In the genomic region with DNA sequence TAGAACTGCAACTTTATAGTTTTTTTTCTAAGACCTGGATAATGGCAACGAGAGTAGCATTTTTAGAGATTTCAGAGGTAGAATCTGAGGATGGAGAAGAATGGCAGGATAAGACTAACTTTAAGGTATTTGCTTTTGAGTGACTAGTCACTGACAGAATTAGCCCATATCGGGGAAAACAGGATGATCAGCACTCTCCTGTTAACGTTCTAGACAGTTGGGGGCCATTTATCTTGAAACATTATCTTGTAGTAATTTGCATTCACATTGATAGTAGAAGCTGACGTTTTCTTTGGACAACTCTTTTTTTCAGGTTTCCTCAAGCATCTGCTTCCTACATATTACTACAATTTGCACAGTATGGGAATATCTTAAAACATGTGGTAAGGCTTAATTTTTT, we compare ENCODE assay signal across 19 cellular contexts. TPM values are rescaled to one million over a fixed set of nuclear protein-coding genes. Genes with fewer than 3 reads are reported as not detected.
DNase-seq lines count a peak whose midpoint lies in the region; ATAC-seq, FAIRE-seq and TF ChIP-seq lines count a peak whose summit lies in the region.
"Had no signal": no experiment of that assay in that cellular context is flagged by ENCODE, and none has a peak within 500 bp of the region (broad histone marks: within the 10 kb centered on the region; RNA-seq: fewer than 3 reads in every experiment).

No MANE protein-coding gene starts in this region.

- no peaks in the 10 kb centered on the region for H3K4me1 ChIP-seq in endodermal cell (ENCODE audit: control insufficient read depth, insufficient read depth, low read length)
- H3K4me1 ChIP-seq in lower lobe of right lung = no peaks in the 10 kb centered on the region
- H3K4me1 ChIP-seq in SJCRH30 = no peaks in the 10 kb centered on the region

- no peak overlapping the region for H3K9ac ChIP-seq in endodermal cell (ENCODE audit: extremely low read depth, low read length, poor library complexity, severe bottlenecking)
- H3K9ac ChIP-seq: GM23248 had no signal

- no peak for ATAC-seq in lower lobe of right lung
- ATAC-seq: A549, HCT116 had no signal

- 30 to 64% methylated on average over 3 to 4 of the region's 4 CpGs for WGBS in endodermal cell (ENCODE audit: insufficient coverage in 1 of 2, insufficient read length in 1 of 2), 2 experiments

- H3K27me3 ChIP-seq in endodermal cell (ENCODE audit: control insufficient read depth, insufficient read depth, low read length, poor library complexity, severe bottlenecking) (no peaks in the 10 kb centered on the region), lower lobe of right lung (ENCODE audit: low read depth) (no peaks in the 10 kb centered on the region), SJCRH30 (no peaks in the 10 kb centered on the region)

- TF ChIP-seq CTCF in endodermal cell (conservative IDR thresholded peaks at IDR 0.05) (no peak), lower lobe of right lung (IDR thresholded peaks at IDR 0.05) (no peak)

- intact Hi-C loops in lower lobe of right lung (cut with DNase I) = no loop called here

- H3K36me3 ChIP-seq in endodermal cell (ENCODE audit: control insufficient read depth, insufficient read depth, low read length) (peaks cover 56% of the 10 kb centered on the region), lower lobe of right lung (peaks cover 23% of the 10 kb centered on the region), SJCRH30 (peaks cover 90% of the 10 kb centered on the region)

- H3K27ac ChIP-seq in endodermal cell (ENCODE audit: low read depth, low read length) (no peak overlapping the region), lower lobe of right lung (no peak overlapping the region), SJCRH30 (no peak overlapping the region)
- H3K27ac ChIP-seq: A549, GM23248 had no signal

- peak overlapping the region; percentile 78 for H3K27ac Mint-ChIP-seq in endodermal cell

- H3K9me3 ChIP-seq in endodermal cell (ENCODE audit: control insufficient read depth, low read length) (peaks cover 16% of the 10 kb centered on the region), lower lobe of right lung (no peaks in the 10 kb centered on the region), SJCRH30 (replicated peaks) (no peaks in the 10 kb centered on the region; the same call in 1 of the 2 replicates)
- H3K9me3 ChIP-seq: A549 had no signal

- peaks cover 31% of the 10 kb centered on the region for H3K9me3 Mint-ChIP-seq in endodermal cell
- H3K9me3 Mint-ChIP-seq: CD4-positive, alpha-beta memory T cell had no signal

- peaks cover 65% of the 10 kb centered on the region for H3K36me3 Mint-ChIP-seq in endodermal cell (ENCODE audit: low read depth)

- no peak overlapping the region for H3K4me3 ChIP-seq in endodermal cell (ENCODE audit: low read length)
- no peak overlapping the region for H3K4me3 ChIP-seq in lower lobe of right lung
- H3K4me3 ChIP-seq in SJCRH30 = no peak overlapping the region
- H3K4me3 ChIP-seq: A549, GM23248 had no signal

- no peak for DNase-seq in GM19239 (ENCODE audit: insufficient read length, low spot score)
- DNase-seq in NCI-H146 treated with DMSO at 0.1 percent for 48 hours (lab: John Stamatoyannopoulos, UW; ENCODE audit: unreplicated experiment) = peak; percentile 10
- no peak for DNase-seq in endodermal cell
- DNase-seq in lower lobe of right lung = no peak
- DNase-seq in DMS79 treated with DMSO at 0.1 percent for 48 hours (lab: John Stamatoyannopoulos, UW) = no peak
- DNase-seq in RPMI8226 = no peak
- DNase-seq in SJCRH30 = no peak
- DNase-seq: 8988T; C1 segment of cervical spinal cord; Calu3; CD4-positive, alpha-beta memory T cell; COR-L47; DMS53; DND-41; GM23248; H9 had no signal

- H3K4me3 Mint-ChIP-seq in endodermal cell = peak overlapping the region; percentile 11
- H3K4me3 Mint-ChIP-seq: CD4-positive, alpha-beta memory T cell; H9 had no signal

- H3K27me3 Mint-ChIP-seq in endodermal cell (ENCODE audit: insufficient read depth) = no peaks in the 10 kb centered on the region
- H3K27me3 Mint-ChIP-seq: CD4-positive, alpha-beta memory T cell had no signal

- peaks cover 24% of the 10 kb centered on the region for H3K4me1 Mint-ChIP-seq in endodermal cell
- H3K4me1 Mint-ChIP-seq: CD4-positive, alpha-beta memory T cell had no signal

- peak; percentile 11 for FAIRE-seq in GM19239 (lab: Jason Lieb, UNC)
- FAIRE-seq: A549, GM12892 had no signal

RNA-seq across cellular contexts. Expression of a gene that starts 32.9 kb away (rescaled TPM):
- 10 to 100 TPM; 27.8 to 30.7 TPM for total RNA-seq in endodermal cell
- 25.2 TPM for polyA plus RNA-seq in endodermal cell (2013, experiment 1 of 2)
- polyA plus RNA-seq in endodermal cell (2013, experiment 2 of 2) = 21.4 TPM
- 15.9 TPM for total RNA-seq in lower lobe of right lung
- total RNA-seq in SJCRH30 (2014; rRNA removed; shearing (Covaris generic)) = 49.1 and 52.6 TPM in 2 replicates
